19 cellular contexts compared by ENCODE assay signal in genomic region chr12:121346747-121347146, GRCh38. TPM values are rescaled to one million over a fixed set of nuclear protein-coding genes. Genes with fewer than 3 reads are reported as not detected.
DNase-seq lines count a peak whose midpoint lies in the region; ATAC-seq lines count a peak whose summit lies in the region.
"Had no signal": no experiment of that assay in that cellular context is flagged by ENCODE, and none has a peak within 500 bp of the region (broad histone marks: within the 10 kb centered on the region; RNA-seq: fewer than 3 reads in every experiment).

No MANE protein-coding gene starts in this region.

- no peak overlapping the region for H3K4me3 Mint-ChIP-seq in stimulated activated naive CD8-positive, alpha-beta T cell treated with anti-CD3 and anti-CD28 coated beads, Interleukin-15, Interleukin-2, amounts not matched to agents 100 ng/mL and 50 ng/mL, for 24 hours
- H3K4me3 Mint-ChIP-seq in activated naive CD8-positive, alpha-beta T cell treated with anti-CD3 and anti-CD28 coated beads for 36 hours = no peak overlapping the region
- no peak overlapping the region for H3K4me3 Mint-ChIP-seq in memory B cell
- no peak overlapping the region for H3K4me3 Mint-ChIP-seq in T-helper 17 cell
- H3K4me3 Mint-ChIP-seq: GM23338 had no signal

- H2AFZ ChIP-seq in trophoblast cell (ENCODE audit: insufficient read depth, low read length, poor library complexity) = no peak overlapping the region
- H2AFZ ChIP-seq: GM23338 had no signal

- H3K27ac ChIP-seq in trophoblast cell (ENCODE audit: low read depth, low read length) = no peak overlapping the region

- H3K4me1 Mint-ChIP-seq in stimulated activated naive CD8-positive, alpha-beta T cell treated with anti-CD3 and anti-CD28 coated beads, Interleukin-15, Interleukin-2, amounts not matched to agents 100 ng/mL and 50 ng/mL, for 24 hours (ENCODE audit: low read depth) = peaks cover 27% of the 10 kb centered on the region
- H3K4me1 Mint-ChIP-seq in activated naive CD8-positive, alpha-beta T cell treated with anti-CD3 and anti-CD28 coated beads for 36 hours = peaks cover 17% of the 10 kb centered on the region
- H3K4me1 Mint-ChIP-seq in memory B cell (peaks cover 14% of the 10 kb centered on the region), T-helper 17 cell (peaks cover 34% of the 10 kb centered on the region)

- no peak overlapping the region for H3K23ac ChIP-seq in trophoblast cell (ENCODE audit: low read length)

- H4K91ac ChIP-seq in trophoblast cell (ENCODE audit: low read depth, low read length) = no peak overlapping the region

- H3K27ac Mint-ChIP-seq in stimulated activated naive CD8-positive, alpha-beta T cell treated with anti-CD3 and anti-CD28 coated beads, Interleukin-15, Interleukin-2, amounts not matched to agents 100 ng/mL and 50 ng/mL, for 24 hours = peak overlapping the region; percentile 21
- H3K27ac Mint-ChIP-seq in activated naive CD8-positive, alpha-beta T cell treated with anti-CD3 and anti-CD28 coated beads for 36 hours = peak overlapping the region; percentile 18
- H3K27ac Mint-ChIP-seq in memory B cell (peak overlapping the region; percentile 45), T-helper 17 cell (no peak overlapping the region)
- H3K27ac Mint-ChIP-seq: GM23338 had no signal

- H3K4me2 ChIP-seq in trophoblast cell (ENCODE audit: low read length) = no peak overlapping the region
- H3K4me2 ChIP-seq: GM23338 had no signal

- no peak overlapping the region for H3K4ac ChIP-seq in trophoblast cell (ENCODE audit: low read depth, low read length)

- no peaks in the 10 kb centered on the region for H3K9me3 Mint-ChIP-seq in stimulated activated naive CD8-positive, alpha-beta T cell treated with anti-CD3 and anti-CD28 coated beads, Interleukin-15, Interleukin-2, amounts not matched to agents 100 ng/mL and 50 ng/mL, for 24 hours
- H3K9me3 Mint-ChIP-seq in activated naive CD8-positive, alpha-beta T cell treated with anti-CD3 and anti-CD28 coated beads for 36 hours = no peaks in the 10 kb centered on the region
- H3K9me3 Mint-ChIP-seq in memory B cell = no peaks in the 10 kb centered on the region
- H3K9me3 Mint-ChIP-seq: GM23338 had no signal

- H2AK5ac ChIP-seq in trophoblast cell (ENCODE audit: low read length) = no peak overlapping the region

- H3K18ac ChIP-seq in trophoblast cell (ENCODE audit: low read length) = no peak overlapping the region

- peaks cover 10 to 29% of the 10 kb centered on the region in 2 experiments for H3K36me3 ChIP-seq in trophoblast cell (ENCODE audit: control insufficient read depth in 1 of 2, insufficient read depth in 2 of 2, low read length in 2 of 2)

- no peaks in the 10 kb centered on the region for H3K79me1 ChIP-seq in trophoblast cell (ENCODE audit: low read length)

- no peaks in the 10 kb centered on the region for H3K27me3 ChIP-seq in trophoblast cell (ENCODE audit: insufficient read depth, low read length)
- H3K27me3 ChIP-seq: BE2C had no signal

- H3K14ac ChIP-seq in trophoblast cell (ENCODE audit: low read length) = no peak overlapping the region

- no peak overlapping the region for H2BK5ac ChIP-seq in trophoblast cell (ENCODE audit: low read depth, low read length, poor library complexity)

- H3K36me3 Mint-ChIP-seq in stimulated activated naive CD8-positive, alpha-beta T cell treated with anti-CD3 and anti-CD28 coated beads, Interleukin-15, Interleukin-2, amounts not matched to agents 100 ng/mL and 50 ng/mL, for 24 hours (ENCODE audit: low read depth) = peaks cover 62% of the 10 kb centered on the region
- H3K36me3 Mint-ChIP-seq in activated naive CD8-positive, alpha-beta T cell treated with anti-CD3 and anti-CD28 coated beads for 36 hours = peaks cover 22% of the 10 kb centered on the region
- peaks cover 29% of the 10 kb centered on the region for H3K36me3 Mint-ChIP-seq in memory B cell
- peaks cover 12% of the 10 kb centered on the region for H3K36me3 Mint-ChIP-seq in T-helper 17 cell (ENCODE audit: low read depth)

- H2BK120ac ChIP-seq in trophoblast cell (ENCODE audit: insufficient read depth, low read length, poor library complexity) = no peak overlapping the region

- ATAC-seq in stimulated activated naive CD8-positive, alpha-beta T cell treated with anti-CD3 and anti-CD28 coated beads, Interleukin-15, Interleukin-2, amounts not matched to agents 100 U/mL and 50 U/mL, for 24 hours = no peak
- no peak for ATAC-seq in memory B cell (ENCODE audit: low read depth)
- ATAC-seq in T-helper 17 cell = no peak
- no peak for ATAC-seq in Right ventricle myocardium superior (ENCODE audit: poor library complexity)
- ATAC-seq: GM23338 had no signal

- H2BK12ac ChIP-seq in trophoblast cell (ENCODE audit: low read length) = no peak overlapping the region

- H3K27me3 Mint-ChIP-seq in stimulated activated naive CD8-positive, alpha-beta T cell treated with anti-CD3 and anti-CD28 coated beads, Interleukin-15, Interleukin-2, amounts not matched to agents 100 ng/mL and 50 ng/mL, for 24 hours = no peaks in the 10 kb centered on the region
- H3K27me3 Mint-ChIP-seq in activated naive CD8-positive, alpha-beta T cell treated with anti-CD3 and anti-CD28 coated beads for 36 hours = no peaks in the 10 kb centered on the region
- H3K27me3 Mint-ChIP-seq in memory B cell = no peaks in the 10 kb centered on the region
- H3K27me3 Mint-ChIP-seq in T-helper 17 cell = no peaks in the 10 kb centered on the region

- H4K12ac ChIP-seq in trophoblast cell (ENCODE audit: low read depth, low read length) = no peak overlapping the region

- H3K9me3 ChIP-seq in T-helper 17 cell (ENCODE audit: control insufficient read depth, low read length, poor library complexity, severe bottlenecking) (no peaks in the 10 kb centered on the region), trophoblast cell (ENCODE audit: insufficient read depth, low read depth, low read length) (peaks cover 1% of the 10 kb centered on the region)
- H3K9me3 ChIP-seq: BE2C, Caco-2, HAP-1 had no signal

- H3K79me2 ChIP-seq in trophoblast cell (ENCODE audit: control insufficient read depth, insufficient read depth, low read length, poor library complexity) = peaks cover 6% of the 10 kb centered on the region

- H3K4me1 ChIP-seq in trophoblast cell (ENCODE audit: control insufficient read depth in 1 of 2, insufficient read depth in 2 of 2, low read length in 2 of 2) = peaks cover 3% of the 10 kb centered on the region in 2 experiments
- H3K4me1 ChIP-seq: BE2C, Caco-2 had no signal

- intact Hi-C loops in Right ventricle myocardium superior (cut with DNase I) = no loop called here

- H3K4me3 ChIP-seq in trophoblast cell (ENCODE audit: low read depth, low read length) = no peak overlapping the region
- H3K4me3 ChIP-seq: GM23338, HAP-1 had no signal

- H4K8ac ChIP-seq in trophoblast cell (ENCODE audit: low read depth, low read length) = no peak overlapping the region

- WGBS in trophoblast cell (ENCODE audit: extremely low coverage, insufficient coverage, insufficient read length) = no CpG with 5 or more reads among the region's 2 CpGs

- DNase-seq in stimulated activated naive CD8-positive, alpha-beta T cell treated with anti-CD3 and anti-CD28 coated beads, Interleukin-15, Interleukin-2, amounts not matched to agents 100 U/mL and 50 U/mL, for 24 hours = no peak
- DNase-seq in activated naive CD8-positive, alpha-beta T cell treated with anti-CD3 and anti-CD28 coated beads for 36 hours = no peak
- DNase-seq in memory B cell (ENCODE audit: low spot score in 2 of 2) = no peak
- DNase-seq in T-helper 17 cell = no peak
- DNase-seq in EL = no peak
- no peak for DNase-seq in trophoblast cell
- DNase-seq in Right ventricle myocardium superior = no peak
- DNase-seq: BE2C, Caco-2, DND-41, MV-4-11, NCI-H1105 treated with DMSO at 0.1 percent for 48 hours, NCI-H2081, NCI-H2171 treated with DMSO at 0.1 percent for 48 hours, NCI-H524 treated with DMSO at 0.1 percent for 48 hours, NCI-H82 had no signal

- no peak overlapping the region for H3K9ac ChIP-seq in trophoblast cell (ENCODE audit: low read length)

RNA-seq across cellular contexts. Expression of gene ANAPC5, which starts 5.5 kb away (rescaled TPM):
- total RNA-seq in activated naive CD8-positive, alpha-beta T cell treated with anti-CD3 and anti-CD28 coated beads for 36 hours = 100 to 1,000 TPM; 130 to 138 TPM
- total RNA-seq in T-helper 17 cell (100 to 1,000 TPM; 107 to 130 TPM), Right ventricle myocardium superior (57.4 TPM)
- polyA plus RNA-seq in trophoblast cell (2013) = 95.9 and 99.5 TPM in 2 replicates

RNA-seq across cellular contexts. Expression of gene CAMKK2, which starts 50.2 kb away (rescaled TPM):
- 10 to 100 TPM; 37.6 to 38.6 TPM for total RNA-seq in activated naive CD8-positive, alpha-beta T cell treated with anti-CD3 and anti-CD28 coated beads for 36 hours
- 10 to 100 TPM; 12.5 to 15.8 TPM for total RNA-seq in T-helper 17 cell
- polyA plus RNA-seq in trophoblast cell (2013) = 10.5 and 11.5 TPM in 2 replicates
- total RNA-seq in Right ventricle myocardium superior = 14.8 TPM

RNA-seq across cellular contexts. Expression of gene RNF34, which starts 53.2 kb away (rescaled TPM):
- 10 to 100 TPM; 60.2 to 63.9 TPM for total RNA-seq in activated naive CD8-positive, alpha-beta T cell treated with anti-CD3 and anti-CD28 coated beads for 36 hours
- total RNA-seq in T-helper 17 cell (10 to 100 TPM; 63.8 to 63.9 TPM), Right ventricle myocardium superior (19.2 TPM)
- polyA plus RNA-seq in trophoblast cell (2013) = 28.3 and 31.1 TPM in 2 replicates
